Comparison of ENCODE assay signal across 1 cellular context in the genomic region with DNA sequence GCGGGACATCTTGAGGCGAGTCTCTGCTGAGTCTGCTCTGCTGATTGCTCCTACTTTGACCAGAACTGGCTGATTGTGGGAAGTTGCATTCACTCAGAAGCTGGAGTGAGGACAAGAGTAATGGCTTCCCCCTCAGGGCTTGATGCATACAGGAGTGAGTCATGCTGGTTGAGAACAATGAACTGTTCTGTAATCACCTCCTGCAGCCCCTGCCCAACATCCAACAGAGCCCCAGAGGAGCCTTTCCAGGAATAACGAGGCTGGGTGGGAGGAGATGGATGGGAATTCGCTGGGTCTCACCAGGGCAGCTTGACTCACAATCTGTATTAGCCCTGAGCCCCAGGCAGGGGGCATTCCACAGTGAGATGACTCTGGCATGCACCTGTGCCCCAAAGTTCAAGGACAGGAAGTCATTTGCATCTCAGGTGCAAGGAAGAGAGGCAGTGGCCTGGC.
TF ChIP-seq lines count a peak whose summit lies in the region.

No MANE protein-coding gene starts in this region.

TF ChIP-seq in HEK293, 187 proteins besides CTCF, POLR2A, EP300 and RAD21 (continued from another document):
- TF ChIP-seq, protein P1, sequence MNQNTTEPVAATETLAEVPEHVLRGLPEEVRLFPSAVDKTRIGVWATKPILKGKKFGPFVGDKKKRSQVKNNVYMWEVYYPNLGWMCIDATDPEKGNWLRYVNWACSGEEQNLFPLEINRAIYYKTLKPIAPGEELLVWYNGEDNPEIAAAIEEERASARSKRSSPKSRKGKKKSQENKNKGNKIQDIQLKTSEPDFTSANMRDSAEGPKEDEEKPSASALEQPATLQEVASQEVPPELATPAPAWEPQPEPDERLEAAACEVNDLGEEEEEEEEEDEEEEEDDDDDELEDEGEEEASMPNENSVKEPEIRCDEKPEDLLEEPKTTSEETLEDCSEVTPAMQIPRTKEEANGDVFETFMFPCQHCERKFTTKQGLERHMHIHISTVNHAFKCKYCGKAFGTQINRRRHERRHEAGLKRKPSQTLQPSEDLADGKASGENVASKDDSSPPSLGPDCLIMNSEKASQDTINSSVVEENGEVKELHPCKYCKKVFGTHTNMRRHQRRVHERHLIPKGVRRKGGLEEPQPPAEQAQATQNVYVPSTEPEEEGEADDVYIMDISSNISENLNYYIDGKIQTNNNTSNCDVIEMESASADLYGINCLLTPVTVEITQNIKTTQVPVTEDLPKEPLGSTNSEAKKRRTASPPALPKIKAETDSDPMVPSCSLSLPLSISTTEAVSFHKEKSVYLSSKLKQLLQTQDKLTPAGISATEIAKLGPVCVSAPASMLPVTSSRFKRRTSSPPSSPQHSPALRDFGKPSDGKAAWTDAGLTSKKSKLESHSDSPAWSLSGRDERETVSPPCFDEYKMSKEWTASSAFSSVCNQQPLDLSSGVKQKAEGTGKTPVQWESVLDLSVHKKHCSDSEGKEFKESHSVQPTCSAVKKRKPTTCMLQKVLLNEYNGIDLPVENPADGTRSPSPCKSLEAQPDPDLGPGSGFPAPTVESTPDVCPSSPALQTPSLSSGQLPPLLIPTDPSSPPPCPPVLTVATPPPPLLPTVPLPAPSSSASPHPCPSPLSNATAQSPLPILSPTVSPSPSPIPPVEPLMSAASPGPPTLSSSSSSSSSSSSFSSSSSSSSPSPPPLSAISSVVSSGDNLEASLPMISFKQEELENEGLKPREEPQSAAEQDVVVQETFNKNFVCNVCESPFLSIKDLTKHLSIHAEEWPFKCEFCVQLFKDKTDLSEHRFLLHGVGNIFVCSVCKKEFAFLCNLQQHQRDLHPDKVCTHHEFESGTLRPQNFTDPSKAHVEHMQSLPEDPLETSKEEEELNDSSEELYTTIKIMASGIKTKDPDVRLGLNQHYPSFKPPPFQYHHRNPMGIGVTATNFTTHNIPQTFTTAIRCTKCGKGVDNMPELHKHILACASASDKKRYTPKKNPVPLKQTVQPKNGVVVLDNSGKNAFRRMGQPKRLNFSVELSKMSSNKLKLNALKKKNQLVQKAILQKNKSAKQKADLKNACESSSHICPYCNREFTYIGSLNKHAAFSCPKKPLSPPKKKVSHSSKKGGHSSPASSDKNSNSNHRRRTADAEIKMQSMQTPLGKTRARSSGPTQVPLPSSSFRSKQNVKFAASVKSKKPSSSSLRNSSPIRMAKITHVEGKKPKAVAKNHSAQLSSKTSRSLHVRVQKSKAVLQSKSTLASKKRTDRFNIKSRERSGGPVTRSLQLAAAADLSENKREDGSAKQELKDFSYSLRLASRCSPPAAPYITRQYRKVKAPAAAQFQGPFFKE (tag by site-specific recombination; IDR thresholded peaks at IDR 0.05; ENCODE audit: borderline replicate concordance) = no peak
- peak; percentile 84 for TF ChIP-seq ZNF660 (tag by site-specific recombination; IDR thresholded peaks at IDR 0.05)
- TF ChIP-seq, protein P2, sequence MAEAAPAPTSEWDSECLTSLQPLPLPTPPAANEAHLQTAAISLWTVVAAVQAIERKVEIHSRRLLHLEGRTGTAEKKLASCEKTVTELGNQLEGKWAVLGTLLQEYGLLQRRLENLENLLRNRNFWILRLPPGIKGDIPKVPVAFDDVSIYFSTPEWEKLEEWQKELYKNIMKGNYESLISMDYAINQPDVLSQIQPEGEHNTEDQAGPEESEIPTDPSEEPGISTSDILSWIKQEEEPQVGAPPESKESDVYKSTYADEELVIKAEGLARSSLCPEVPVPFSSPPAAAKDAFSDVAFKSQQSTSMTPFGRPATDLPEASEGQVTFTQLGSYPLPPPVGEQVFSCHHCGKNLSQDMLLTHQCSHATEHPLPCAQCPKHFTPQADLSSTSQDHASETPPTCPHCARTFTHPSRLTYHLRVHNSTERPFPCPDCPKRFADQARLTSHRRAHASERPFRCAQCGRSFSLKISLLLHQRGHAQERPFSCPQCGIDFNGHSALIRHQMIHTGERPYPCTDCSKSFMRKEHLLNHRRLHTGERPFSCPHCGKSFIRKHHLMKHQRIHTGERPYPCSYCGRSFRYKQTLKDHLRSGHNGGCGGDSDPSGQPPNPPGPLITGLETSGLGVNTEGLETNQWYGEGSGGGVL (tag by site-specific recombination; IDR thresholded peaks at IDR 0.05) = peak; percentile 72
- no peak for TF ChIP-seq ZNF433 (tag by site-specific recombination; IDR thresholded peaks at IDR 0.05; ENCODE audit: low read depth)
- TF ChIP-seq YY2 (tag by site-specific recombination; IDR thresholded peaks at IDR 0.05) = no peak
- TF ChIP-seq ZBTB20 (tag by site-specific recombination; IDR thresholded peaks at IDR 0.05) = peak; percentile 53; the same call in 1 of the 2 replicates
- 0 out of 2 replicates have a peak, but pooled peaks have one; percentile 47 for TF ChIP-seq ZNF24 (tag by site-specific recombination; IDR thresholded peaks at IDR 0.05)
